In genomic region chr7:99562832-99563231, GRCh38 we compare ENCODE assay signal across 8 cellular contexts. TPM values are rescaled to one million over a fixed set of nuclear protein-coding genes. Genes with fewer than 3 reads are reported as not detected.
DNase-seq lines count a peak whose midpoint lies in the region; ATAC-seq and TF ChIP-seq lines count a peak whose summit lies in the region.

No MANE protein-coding gene starts in this region.

- no peaks in the 10 kb centered on the region for H3K27me3 ChIP-seq in sigmoid colon

- no peak for TF ChIP-seq POLR2A in sigmoid colon (IDR thresholded peaks at IDR 0.05)

- no peak for TF ChIP-seq CTCF in fibroblast of villous mesenchyme (IDR thresholded peaks at IDR 0.05; ENCODE audit: insufficient read depth, low read depth, low read length)
- TF ChIP-seq CTCF in sigmoid colon (IDR thresholded peaks at IDR 0.05), result no peak

- 43 to 56% methylated on average over 2 of the region's 2 CpGs for WGBS in sigmoid colon, 2 donors

- H3K9me3 ChIP-seq in sigmoid colon, result no peaks in the 10 kb centered on the region

- peaks cover 29 to 72% (median 41%) of the 10 kb centered on the region in 4 donors for H3K36me3 ChIP-seq in sigmoid colon

- peaks cover 0 to 34% (median 32%) of the 10 kb centered on the region in 4 donors for H3K4me1 ChIP-seq in sigmoid colon

- H3K4me3 ChIP-seq in fibroblast of villous mesenchyme (ENCODE audit: low read depth, low read length) (no peak overlapping the region), sigmoid colon (no peak overlapping the region)

- ATAC-seq in HG03159 (IDR thresholded peaks at IDR 0.05; ENCODE audit: unreplicated experiment), result no peak

- TF ChIP-seq EP300 in sigmoid colon (IDR thresholded peaks at IDR 0.05), result no peak

- peak; percentile 15 for DNase-seq in activated CD4-positive, CD25-positive, alpha-beta regulatory T cell treated with anti-CD3 and anti-CD28 coated beads, Interleukin-2, amount 50 U/mL, for 16 hours (ENCODE audit: low read depth, low spot score)
- no peak for DNase-seq in activated CD4-positive, CD25-positive, alpha-beta regulatory T cell (lab: John Stamatoyannopoulos, UW)
- DNase-seq in activated CD8-positive, alpha-beta memory T cell treated with anti-CD3 and anti-CD28 coated beads for 24 hours, result peak; percentile 65
- peak; percentile 99 for DNase-seq in fibroblast of villous mesenchyme (ENCODE audit: low read depth)
- peak; percentile 15 to 38 for DNase-seq in stimulated activated CD4-positive, alpha-beta T cell treated with anti-CD3 and anti-CD28 coated beads, Interleukin-4, amount 100 ng/mL, for 48 hours (ENCODE audit: low read depth in 2 of 2)
- DNase-seq in sigmoid colon, result no peak
- DNase-seq in GF-D8 (lab: John Stamatoyannopoulos, UW), result no peak

- intact Hi-C loops in sigmoid colon (cut with DNase I), result no loop called here

- H3K27ac ChIP-seq in sigmoid colon, result peak overlapping the region in 2 of 4 donors; percentile 39 to 68

RNA-seq across cellular contexts. Expression of gene ZNF655, which starts 4.4 kb away (rescaled TPM):
- total RNA-seq in fibroblast of villous mesenchyme, result 75.7 and 88.5 TPM in 2 replicates
- total RNA-seq in sigmoid colon, result 100 to 1,000 TPM; 124 to 148 (median 131) TPM
- polyA plus RNA-seq in sigmoid colon, result 10 to 100 TPM; 45.0 to 56.9 (median 50.9) TPM

RNA-seq across cellular contexts. Expression of gene FAM200A, which starts 10.9 kb away (rescaled TPM):
- total RNA-seq in fibroblast of villous mesenchyme, result 5.5 and 9.5 TPM in 2 replicates
- 1 to 10 TPM; 2.3 to 6.4 (median 4.6) TPM for total RNA-seq in sigmoid colon
- 1 to 10 TPM; 1.8 to 3.1 (median 2.4) TPM for polyA plus RNA-seq in sigmoid colon

RNA-seq across cellular contexts. Expression of gene TMEM225B, which starts 35.2 kb away (rescaled TPM):
- total RNA-seq in fibroblast of villous mesenchyme (0.43 and 1.6 TPM in 2 replicates), sigmoid colon (1 to 10 TPM in 1 of 4 donors, under 1 TPM in 1, not detected in 2; 0.41 to 1.8 TPM)
- polyA plus RNA-seq in sigmoid colon, result under 1 TPM in 1 of 3 donors, not detected in 2; 0.38 TPM

RNA-seq across cellular contexts. Expression of gene ZSCAN25, which starts 53.9 kb away (rescaled TPM):
- total RNA-seq in fibroblast of villous mesenchyme (11.9 and 13.4 TPM in 2 replicates), sigmoid colon (10 to 100 TPM; 10.7 to 19.9 (median 14.9) TPM)
- polyA plus RNA-seq in sigmoid colon, result 1 to 10 TPM; 3.6 to 7.2 (median 3.9) TPM

RNA-seq across cellular contexts. Expression of gene ZKSCAN5, which starts 58.4 kb away (rescaled TPM):
- total RNA-seq in fibroblast of villous mesenchyme (11.6 and 17.7 TPM in 2 replicates), sigmoid colon (10 to 100 TPM in 1 of 4 donors, 1 to 10 TPM in 3; 7.7 to 12.5 (median 8.4) TPM)
- polyA plus RNA-seq in sigmoid colon, result 1 to 10 TPM; 3.0 to 4.9 (median 3.0) TPM

Comparison
In these comparisons a context has a peak if more than half of its experiments do, and no peak if none do; other contexts are left out.
1. DNase-seq: peak in activated CD4-positive, CD25-positive, alpha-beta regulatory T cell treated with anti-CD3 and anti-CD28 coated beads, Interleukin-2, amount 50 U/mL, for 16 hours (single experiment), activated CD8-positive, alpha-beta memory T cell treated with anti-CD3 and anti-CD28 coated beads for 24 hours (single experiment), fibroblast of villous mesenchyme (single experiment) and stimulated activated CD4-positive, alpha-beta T cell treated with anti-CD3 and anti-CD28 coated beads, Interleukin-4, amount 100 ng/mL, for 48 hours (2 of 2); none in activated CD4-positive, CD25-positive, alpha-beta regulatory T cell (0 of 4), sigmoid colon (single experiment) and GF-D8 (single experiment).